In the genomic region with DNA sequence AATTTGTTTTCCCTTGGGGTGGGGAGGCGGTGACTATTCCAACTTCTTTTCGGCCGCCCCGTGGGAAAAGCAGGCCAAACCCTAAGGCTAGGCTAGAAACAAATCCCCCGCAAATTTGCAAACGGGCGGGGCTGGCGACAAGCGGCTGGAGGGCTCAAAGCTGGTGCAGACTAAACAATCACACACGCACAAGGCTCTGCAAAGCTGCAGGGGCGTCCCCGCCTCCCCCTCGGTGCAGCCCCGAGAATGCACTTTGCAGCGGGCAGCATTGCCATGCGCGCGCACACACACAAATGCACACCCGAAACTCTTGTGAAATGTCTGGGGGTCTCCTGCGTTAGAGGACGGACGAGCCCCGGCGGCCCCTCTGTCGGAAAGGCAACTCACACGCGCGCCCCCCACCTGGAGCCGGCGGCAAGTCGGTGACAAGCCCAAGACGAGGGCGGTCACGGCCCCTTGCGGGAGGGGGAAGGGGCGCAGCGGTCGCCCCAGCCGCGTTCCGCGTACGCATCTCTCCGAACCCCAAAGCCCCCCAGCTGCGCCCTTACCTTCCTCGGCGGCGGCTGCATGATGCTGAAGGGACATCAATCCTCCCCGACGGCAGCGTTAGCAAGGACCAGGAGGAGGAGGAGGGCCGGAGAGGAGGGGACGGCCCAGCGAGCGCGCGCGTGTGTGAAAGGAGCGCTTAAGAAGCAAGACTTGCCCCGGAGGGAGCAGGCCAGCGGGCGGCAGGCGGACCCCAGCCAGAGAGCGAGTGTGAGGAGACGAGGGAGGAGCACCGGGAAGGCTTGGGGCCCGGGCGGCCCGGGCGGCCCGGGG, we compare ENCODE assay signal across 8 cellular contexts. TPM values are rescaled to one million over a fixed set of nuclear protein-coding genes. Genes with fewer than 3 reads are reported as not detected.
DNase-seq lines count a peak whose midpoint lies in the region; ATAC-seq and TF ChIP-seq lines count a peak whose summit lies in the region.

No MANE protein-coding gene starts in this region.

- no peaks in the 10 kb centered on the region for H3K27me3 Mint-ChIP-seq in activated T-cell treated with anti-CD3 and anti-CD28 coated beads, Interleukin-2, amount 50 U/mL, for 72 hours (ENCODE audit: low read depth)
- peaks cover 0 to 3% (median 0%) of the 10 kb centered on the region in 5 donors for H3K27me3 Mint-ChIP-seq in naive thymus-derived CD8-positive, alpha-beta T cell

- no peaks in the 10 kb centered on the region for H3K9me3 Mint-ChIP-seq in activated T-cell treated with anti-CD3 and anti-CD28 coated beads, Interleukin-2, amount 50 U/mL, for 72 hours
- peaks cover 0 to 3% (median 0%) of the 10 kb centered on the region in 9 donors for H3K9me3 Mint-ChIP-seq in naive thymus-derived CD8-positive, alpha-beta T cell

- H3K36me3 ChIP-seq in A673 (ENCODE audit: insufficient read depth, low read length, poor library complexity, severe bottlenecking) (no peaks in the 10 kb centered on the region), stomach (peaks cover 0 to 5% (median 2%) of the 10 kb centered on the region in 4 donors)

- H3K27me3 ChIP-seq in A673 (replicated peaks; ENCODE audit: insufficient read depth, low read depth, low read length, poor library complexity) = no peaks in the 10 kb centered on the region
- no peaks in the 10 kb centered on the region for H3K27me3 ChIP-seq in stomach

- peak; percentile 81 for DNase-seq in A673 (ENCODE audit: low spot score)
- DNase-seq in NOMO-1 (lab: John Stamatoyannopoulos, UW; ENCODE audit: unreplicated experiment in 2 of 2) = peak; percentile 73 to 77
- peak; percentile 68 to 78 for DNase-seq in activated T-cell treated with anti-CD3 and anti-CD28 coated beads, Interleukin-2, amount 50 U/mL, for 72 hours
- DNase-seq in fibroblast of gingiva (ENCODE audit: low read depth) = peak; percentile 74
- DNase-seq in naive thymus-derived CD8-positive, alpha-beta T cell = peak; percentile 39 to 77 (median 65)
- peak; percentile 63 for DNase-seq in stomach

- H3K27ac Mint-ChIP-seq in activated T-cell treated with anti-CD3 and anti-CD28 coated beads, Interleukin-2, amount 50 U/mL, for 72 hours = peak overlapping the region; percentile 72
- H3K27ac Mint-ChIP-seq in naive thymus-derived CD8-positive, alpha-beta T cell = peak overlapping the region; percentile 94 to 100 (median 95)

- H3K4me1 Mint-ChIP-seq in activated T-cell treated with anti-CD3 and anti-CD28 coated beads, Interleukin-2, amount 50 U/mL, for 72 hours (ENCODE audit: low read depth) = peaks cover 38% of the 10 kb centered on the region
- H3K4me1 Mint-ChIP-seq in naive thymus-derived CD8-positive, alpha-beta T cell = peaks cover 23 to 76% (median 41%) of the 10 kb centered on the region in 4 donors

- peak; percentile 35 for ATAC-seq in HG03045 (IDR thresholded peaks at IDR 0.05; ENCODE audit: unreplicated experiment)
- ATAC-seq in activated T-cell treated with anti-CD3 and anti-CD28 coated beads, Interleukin-2, amount 50 U/mL, for 72 hours (replicated peaks in 1 of 2) = peak; percentile 27 to 54
- peak; percentile 34 to 48 for ATAC-seq in naive thymus-derived CD8-positive, alpha-beta T cell

- intact Hi-C loops in A673 (cut with micrococcal nuclease; ENCODE audit: unreplicated experiment) = loop anchor here (10.0 kb wide), 1 partner anchor 207 kb away; no protein-coding TSS in a partner anchor
- intact Hi-C loops in stomach (cut with DNase I; ENCODE audit: low total_unique reads) = no loop called here

- peak overlapping the region; percentile 97 to 100 for H3K4me3 Mint-ChIP-seq in activated T-cell treated with anti-CD3 and anti-CD28 coated beads, Interleukin-2, amount 50 U/mL, for 72 hours
- H3K4me3 Mint-ChIP-seq in naive thymus-derived CD8-positive, alpha-beta T cell = peak overlapping the region; percentile 92 to 99 (median 96)

- H3K9me3 ChIP-seq in A673 (ENCODE audit: low read depth, low read length, poor library complexity, severe bottlenecking) (no peaks in the 10 kb centered on the region), stomach (no peaks in the 10 kb centered on the region)

- no peak for TF ChIP-seq EP300 in stomach (IDR thresholded peaks at IDR 0.05)

- peaks cover 9 to 14% of the 10 kb centered on the region in 2 donors for H3K36me3 Mint-ChIP-seq in activated T-cell treated with anti-CD3 and anti-CD28 coated beads, Interleukin-2, amount 50 U/mL, for 72 hours (ENCODE audit: insufficient read depth in 2 of 2)
- H3K36me3 Mint-ChIP-seq in naive thymus-derived CD8-positive, alpha-beta T cell = peaks cover 0 to 23% (median 1%) of the 10 kb centered on the region in 3 donors

- no TSS peak for BruUV-seq in A673 (replicated peaks; lab: Mats Ljungman, UMichigan)

- TF ChIP-seq POLR2A in GM15510 (IDR thresholded peaks at IDR 0.05; ENCODE audit: borderline replicate concordance, extremely low read depth, insufficient read length) (peak; percentile 33), stomach (IDR thresholded peaks at IDR 0.05) (no peak)

- POLR2A ChIA-PET in A673 (lab: Charles Lee; ENCODE audit: low non-redundant PET) = no interaction called here
- POLR2A ChIA-PET in naive thymus-derived CD8-positive, alpha-beta T cell (lab: Charles Lee) = interaction anchor here (0.6 to 3.5 kb wide), 18 partner anchors 11 to 1352 kb away, joined by 3 to 47 read pairs (median 6); partner anchors contain the start of genes ATG16L2, LIPT2, RAB6A and STARD10

- CTCF ChIA-PET in A673 (lab: Charles Lee) = interaction anchor here (0.6 kb wide), 1 partner anchor 308 kb away, joined by 7 read pairs; no protein-coding TSS in a partner anchor

- H3K4me3 ChIP-seq in A673 (ENCODE audit: low read depth, low read length, poor library complexity, severe bottlenecking) (peak overlapping the region; percentile 98), stomach (peak overlapping the region; percentile 79 to 97 (median 93))

- 0 to 1% (median 1%) methylated on average over 36 to 71 of the region's 71 CpGs for WGBS in stomach, 5 donors

- peak overlapping the region; percentile 90 for H3K27ac ChIP-seq in A673 (ENCODE audit: low read depth, low read length, poor library complexity, severe bottlenecking)
- H3K27ac ChIP-seq in stomach = peak overlapping the region; percentile 94 to 99 (median 97)

- TF ChIP-seq CTCF in A673 (conservative IDR thresholded peaks at IDR 0.05; ENCODE audit: low read depth, low read length) = no peak
- TF ChIP-seq CTCF in stomach (IDR thresholded peaks at IDR 0.05) = no peak

- H3K4me1 ChIP-seq in A673 (ENCODE audit: insufficient read depth, low read length, poor library complexity, severe bottlenecking) (peaks cover 15% of the 10 kb centered on the region), stomach (peaks cover 20 to 69% (median 45%) of the 10 kb centered on the region in 4 donors)

RNA-seq across cellular contexts. Expression of gene FCHSD2, which starts 0.6 kb away (rescaled TPM):
- total RNA-seq in A673 (2021) (40.0 and 44.7 TPM in 2 replicates), stomach (10 to 100 TPM; 11.6 to 64.3 (median 21.8) TPM)
- 10 to 100 TPM; 38.3 to 47.1 TPM for total RNA-seq in activated T-cell treated with anti-CD3 and anti-CD28 coated beads, Interleukin-2, amount 50 U/mL, for 72 hours
- total RNA-seq in naive thymus-derived CD8-positive, alpha-beta T cell = 10 to 100 TPM; 54.6 to 70.0 TPM
- polyA plus RNA-seq in naive thymus-derived CD8-positive, alpha-beta T cell = 10 to 100 TPM; 11.8 to 15.6 (median 14.7) TPM
- 1 to 10 TPM; 5.7 to 9.8 (median 9.6) TPM for polyA plus RNA-seq in stomach

Comparison
In these comparisons a context has a peak if more than half of its experiments do, and no peak if none do; other contexts are left out.
1. Peak in every context shown above with its lines: DNase-seq, ATAC-seq, H3K4me3 ChIP-seq and H3K27ac ChIP-seq.